ENCODE assay signal across 28 cellular contexts in genomic region chr12:24803406-24804245, GRCh38.
A peak's percentile ranks its signal among the peaks of the same experiment; 100 is the strongest.
DNase-seq lines count a peak whose midpoint lies in the region; ATAC-seq, FAIRE-seq and TF ChIP-seq lines count a peak whose summit lies in the region.
"Had no signal": no experiment of that assay in that cellular context is flagged by ENCODE, and none has a peak within 500 bp of the region (broad histone marks: within the 10 kb centered on the region; RNA-seq: fewer than 3 reads in every experiment).

No MANE protein-coding gene starts in this region.

- no peak for FAIRE-seq in D721Med (lab: Jason Lieb, UNC)

- intact Hi-C loops in activated CD8-positive, alpha-beta T cell treated with anti-CD3 and anti-CD28 coated beads for 36 hours (cut with micrococcal nuclease) = loop anchor here (5.0 kb wide), 1 partner anchor 34 kb away; no protein-coding TSS in a partner anchor
- intact Hi-C loops in sciatic nerve (cut with DNase I) = no loop called here

- peaks cover 21% of the 10 kb centered on the region for H3K9me3 Mint-ChIP-seq in activated CD8-positive, alpha-beta memory T cell treated with anti-CD3 and anti-CD28 coated beads, Interleukin-2, amount 10 ng/mL, durations not matched to agents 7 days and 5 days (ENCODE audit: low read depth)
- H3K9me3 Mint-ChIP-seq in activated CD8-positive, alpha-beta T cell treated with anti-CD3 and anti-CD28 coated beads for 36 hours = peaks cover 10% of the 10 kb centered on the region
- H3K9me3 Mint-ChIP-seq in nephron progenitor cell = peaks cover 27% of the 10 kb centered on the region

- H3K27me3 Mint-ChIP-seq in activated CD8-positive, alpha-beta memory T cell treated with anti-CD3 and anti-CD28 coated beads, Interleukin-2, amount 10 ng/mL, durations not matched to agents 7 days and 5 days = no peaks in the 10 kb centered on the region
- H3K27me3 Mint-ChIP-seq in activated CD8-positive, alpha-beta T cell treated with anti-CD3 and anti-CD28 coated beads for 36 hours = no peaks in the 10 kb centered on the region
- H3K27me3 Mint-ChIP-seq in nephron progenitor cell (ENCODE audit: low read depth, poor library complexity) = peaks cover 4% of the 10 kb centered on the region
- H3K27me3 Mint-ChIP-seq: activated T-cell treated with anti-CD3 and anti-CD28 coated beads, Interleukin-2, amount 50 U/mL, for 24 hours; CD4-positive, CD25-positive, alpha-beta regulatory T cell had no signal

- H3K4me1 Mint-ChIP-seq in activated CD8-positive, alpha-beta memory T cell treated with anti-CD3 and anti-CD28 coated beads, Interleukin-2, amount 10 ng/mL, durations not matched to agents 7 days and 5 days = peaks cover 17% of the 10 kb centered on the region
- peaks cover 7% of the 10 kb centered on the region for H3K4me1 Mint-ChIP-seq in activated CD8-positive, alpha-beta T cell treated with anti-CD3 and anti-CD28 coated beads for 36 hours (ENCODE audit: low read depth)
- H3K4me1 Mint-ChIP-seq in nephron progenitor cell = peaks cover 2% of the 10 kb centered on the region
- H3K4me1 Mint-ChIP-seq: mesothelial cell of epicardium, nephron had no signal

- CTCF ChIA-PET in activated CD8-positive, alpha-beta memory T cell treated with anti-CD3 and anti-CD28 coated beads, Interleukin-2, amount 10 ng/mL, durations not matched to agents 7 days and 5 days (lab: Charles Lee) = interaction anchor here (0.9 to 1.3 kb wide), 3 partner anchors 35 to 103 kb away, joined by 3 read pairs; no protein-coding TSS in a partner anchor
- CTCF ChIA-PET in activated CD8-positive, alpha-beta T cell treated with anti-CD3 and anti-CD28 coated beads for 36 hours (lab: Charles Lee) = interaction anchor here (0.9 to 1.3 kb wide), 4 partner anchors 9 to 31 kb away, joined by 3 to 4 read pairs (median 3); no protein-coding TSS in a partner anchor

- no peak for TF ChIP-seq CTCF in activated CD8-positive, alpha-beta T cell treated with anti-CD3 and anti-CD28 coated beads for 36 hours (IDR thresholded peaks at IDR 0.05)
- TF ChIP-seq CTCF in D721Med (IDR thresholded peaks at IDR 0.05; ENCODE audit: insufficient read depth, missing control alignments) (no peak), nephron progenitor cell (IDR thresholded peaks at IDR 0.05) (no peak)

- no peak for DNase-seq in activated CD8-positive, alpha-beta memory T cell treated with anti-CD3 and anti-CD28 coated beads, Interleukin-2, amount 10 ng/mL, durations not matched to agents 7 days and 5 days
- DNase-seq in activated CD8-positive, alpha-beta memory T cell treated with anti-CD3 and anti-CD28 coated beads for 24 hours = no peak
- DNase-seq in NCI-H69 (lab: John Stamatoyannopoulos, UW) (peak; percentile 5), D721Med (ENCODE audit: insufficient read length, low spot score) (no peak), nephron progenitor cell (no peak), sciatic nerve (ENCODE audit: low spot score) (no peak)
- no peak for DNase-seq in activated CD8-positive, alpha-beta T cell treated with anti-CD3 and anti-CD28 coated beads for 36 hours
- DNase-seq in effector CD8-positive, alpha-beta T cell (lab: John Stamatoyannopoulos, UW) = no peak
- DNase-seq: activated CD4-positive, alpha-beta T cell treated with anti-CD3 and anti-CD28 coated beads, Interleukin-2, amount 50 U/mL, for 48 hours; activated naive CD4-positive, alpha-beta T cell treated with anti-CD3 and anti-CD28 coated beads, Interleukin-2, amount 50 U/mL, for 16 hours; activated T-cell treated with anti-CD3 and anti-CD28 coated beads, Interleukin-2, amount 50 U/mL, for 24 hours; CD4-positive, CD25-positive, alpha-beta regulatory T cell; DMS 273 treated with DMSO at 0.1 percent for 48 hours; GF-D8; HCEC 1CT; IMR-90; MM.1S; NCI-H1694; NCI-H2171 treated with DMSO at 0.1 percent for 48 hours; NCI-H526; right cardiac atrium; SHP77 treated with DMSO at 0.1 percent for 48 hours; stimulated activated CD4-positive, alpha-beta T cell treated with anti-CD3 and anti-CD28 coated beads, Interleukin-15, amount 100 ng/mL, for 24 hours; T-helper 1 cell; trophoblast cell; WERI-Rb-1 had no signal

- POLR2A ChIA-PET in activated CD8-positive, alpha-beta T cell treated with anti-CD3 and anti-CD28 coated beads for 36 hours (lab: Charles Lee) = no interaction called here

- ATAC-seq in activated CD8-positive, alpha-beta memory T cell treated with anti-CD3 and anti-CD28 coated beads, Interleukin-2, amount 10 ng/mL, durations not matched to agents 7 days and 5 days = peak; percentile 23
- no peak for ATAC-seq in activated CD8-positive, alpha-beta T cell treated with anti-CD3 and anti-CD28 coated beads for 36 hours
- ATAC-seq in sciatic nerve = no peak
- ATAC-seq: right cardiac atrium had no signal

- H3K27ac Mint-ChIP-seq in activated CD8-positive, alpha-beta memory T cell treated with anti-CD3 and anti-CD28 coated beads, Interleukin-2, amount 10 ng/mL, durations not matched to agents 7 days and 5 days = peak overlapping the region; percentile 54
- H3K27ac Mint-ChIP-seq in activated CD8-positive, alpha-beta T cell treated with anti-CD3 and anti-CD28 coated beads for 36 hours = peak overlapping the region; percentile 32
- no peak overlapping the region for H3K27ac Mint-ChIP-seq in nephron progenitor cell
- H3K27ac Mint-ChIP-seq: activated T-cell treated with anti-CD3 and anti-CD28 coated beads, Interleukin-2, amount 50 U/mL, for 24 hours; CD4-positive, CD25-positive, alpha-beta regulatory T cell; mesothelial cell of epicardium; nephron had no signal

- H3K36me3 Mint-ChIP-seq in activated CD8-positive, alpha-beta memory T cell treated with anti-CD3 and anti-CD28 coated beads, Interleukin-2, amount 10 ng/mL, durations not matched to agents 7 days and 5 days = peaks cover 36% of the 10 kb centered on the region
- H3K36me3 Mint-ChIP-seq in activated CD8-positive, alpha-beta T cell treated with anti-CD3 and anti-CD28 coated beads for 36 hours (ENCODE audit: low read depth) = no peaks in the 10 kb centered on the region
- no peaks in the 10 kb centered on the region for H3K36me3 Mint-ChIP-seq in nephron progenitor cell (ENCODE audit: low read depth)
- H3K36me3 Mint-ChIP-seq: CD4-positive, CD25-positive, alpha-beta regulatory T cell; mesothelial cell of epicardium had no signal

- no peak overlapping the region for H3K4me3 Mint-ChIP-seq in activated CD8-positive, alpha-beta memory T cell treated with anti-CD3 and anti-CD28 coated beads, Interleukin-2, amount 10 ng/mL, durations not matched to agents 7 days and 5 days
- H3K4me3 Mint-ChIP-seq in activated CD8-positive, alpha-beta T cell treated with anti-CD3 and anti-CD28 coated beads for 36 hours = no peak overlapping the region
- no peak overlapping the region for H3K4me3 Mint-ChIP-seq in nephron progenitor cell
- H3K4me3 Mint-ChIP-seq: activated T-cell treated with anti-CD3 and anti-CD28 coated beads, Interleukin-2, amount 50 U/mL, for 24 hours; mesothelial cell of epicardium; nephron had no signal
